9 cellular contexts compared by ENCODE assay signal in the genomic region with DNA sequence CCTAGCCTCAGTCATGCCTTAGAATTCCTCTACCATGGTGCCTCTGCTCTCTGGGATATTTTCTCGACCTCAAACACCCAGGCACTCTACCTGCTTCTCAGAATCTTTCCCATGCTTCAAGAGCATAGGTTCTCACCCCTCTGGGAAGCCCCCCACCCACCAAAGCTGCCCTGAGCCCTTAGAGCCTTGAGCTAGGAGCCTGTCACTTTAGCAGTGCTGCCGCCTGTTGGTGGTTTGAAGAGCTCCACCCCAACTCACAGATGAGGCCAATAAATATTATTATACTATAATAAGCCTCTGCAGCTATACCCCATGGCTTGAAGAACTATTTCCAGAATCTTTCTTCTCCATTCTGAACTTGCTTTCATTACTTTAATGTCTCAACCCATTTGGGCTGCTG.
DNase-seq lines count a peak whose midpoint lies in the region; ATAC-seq and TF ChIP-seq lines count a peak whose summit lies in the region.
"Had no signal": no experiment of that assay in that cellular context is flagged by ENCODE, and none has a peak within 500 bp of the region (broad histone marks: within the 10 kb centered on the region; RNA-seq: fewer than 3 reads in every experiment).

No MANE protein-coding gene starts in this region.

- no TSS peak for BruUV-seq in PC-9 (replicated peaks; lab: Mats Ljungman, UMichigan)

- H3K4me2 ChIP-seq in PC-9: no peak overlapping the region

- intact Hi-C loops in heart right ventricle (cut with DNase I): loop anchor here in 3 of 10 donors (2.0 to 10.0 kb wide), 3 partner anchors 53 to 105 kb away; no protein-coding TSS in a partner anchor
- intact Hi-C loops in Right ventricle myocardium inferior (cut with DNase I): no loop called here
- intact Hi-C loops in PC-9 (cut with micrococcal nuclease; ENCODE audit: unreplicated experiment): no loop called here
- intact Hi-C loops in esophagus muscularis mucosa (cut with DNase I): no loop called here

- DNase-seq in heart right ventricle (no peak), Right ventricle myocardium inferior (ENCODE audit: missing footprints) (no peak), PC-9 (no peak), esophagus muscularis mucosa (ENCODE audit: extremely low spot score) (peak; percentile 31), germinal center (ENCODE audit: low spot score) (no peak)

- H3K27me3 ChIP-seq in heart right ventricle (peaks cover 0 to 78% (median 0%) of the 10 kb centered on the region in 7 donors), PC-9 (ENCODE audit: insufficient read depth, low read depth) (peaks cover 4% of the 10 kb centered on the region), esophagus muscularis mucosa (no peaks in the 10 kb centered on the region)

- POLR2A ChIA-PET in PC-9 (lab: Charles Lee; ENCODE audit: unreplicated experiment): no interaction called here

- H3K9me3 Mint-ChIP-seq in stimulated activated memory B cell treated with anti-CD40 and anti-IgM and Interleukin-4, amounts not matched to agents 10 μg/mL and 1 μg/mL and 100 μg/mL, for 72 hours: no peaks in the 10 kb centered on the region

- H3K9me2 ChIP-seq in PC-9 (ENCODE audit: insufficient read depth): no peaks in the 10 kb centered on the region

- CTCF ChIA-PET in PC-9 (lab: Charles Lee): interaction anchor here (0.6 kb wide), 1 partner anchor 597 kb away, joined by 4 read pairs; no protein-coding TSS in a partner anchor

- ATAC-seq in heart right ventricle (no peak), Right ventricle myocardium inferior (no peak), GM18868 (IDR thresholded peaks at IDR 0.05; ENCODE audit: unreplicated experiment) (no peak), GM18505 (IDR thresholded peaks at IDR 0.05; ENCODE audit: unreplicated experiment) (no peak)
- no peak for ATAC-seq in stimulated activated memory B cell treated with anti-CD40 and anti-IgM and Interleukin-4, amounts not matched to agents 10 μg/mL and 1 μg/mL and 100 μg/mL, for 72 hours

- H3K36me3 ChIP-seq in heart right ventricle (no peaks in the 10 kb centered on the region), PC-9 (ENCODE audit: low read depth) (no peaks in the 10 kb centered on the region), esophagus muscularis mucosa (no peaks in the 10 kb centered on the region)

- no peak overlapping the region for H3K4me3 Mint-ChIP-seq in stimulated activated memory B cell treated with anti-CD40 and anti-IgM and Interleukin-4, amounts not matched to agents 10 μg/mL and 1 μg/mL and 100 μg/mL, for 72 hours

- H3K9me3 ChIP-seq in heart right ventricle (no peaks in the 10 kb centered on the region), PC-9 (ENCODE audit: insufficient read depth, low read depth) (no peaks in the 10 kb centered on the region), esophagus muscularis mucosa (no peaks in the 10 kb centered on the region)

- 66 to 80% methylated on average over 2 of the region's 2 CpGs for WGBS in heart right ventricle, 2 donors
- 35% methylated on average over 2 of the region's 2 CpGs for WGBS in esophagus muscularis mucosa

- no peak for TF ChIP-seq POLR2A in esophagus muscularis mucosa (IDR thresholded peaks at IDR 0.05; ENCODE audit: low read depth)
- TF ChIP-seq POLR2A in GM18505 (IDR thresholded peaks at IDR 0.05; ENCODE audit: borderline replicate concordance, extremely low read depth, insufficient read depth, insufficient read length): no peak

- H3K4me3 ChIP-seq in heart right ventricle (no peak overlapping the region), PC-9 (no peak overlapping the region), esophagus muscularis mucosa (no peak overlapping the region)

- H3K4me1 Mint-ChIP-seq in stimulated activated memory B cell treated with anti-CD40 and anti-IgM and Interleukin-4, amounts not matched to agents 10 μg/mL and 1 μg/mL and 100 μg/mL, for 72 hours: peaks cover 20% of the 10 kb centered on the region

- H3F3A ChIP-seq in PC-9 (ENCODE audit: insufficient read depth, low read depth): no peaks in the 10 kb centered on the region

- TF ChIP-seq EP300 in esophagus muscularis mucosa (IDR thresholded peaks at IDR 0.05): no peak

- H4K20me1 ChIP-seq in PC-9 (ENCODE audit: insufficient read depth): no peaks in the 10 kb centered on the region

- peak overlapping the region; percentile 64 for H3K27ac Mint-ChIP-seq in stimulated activated memory B cell treated with anti-CD40 and anti-IgM and Interleukin-4, amounts not matched to agents 10 μg/mL and 1 μg/mL and 100 μg/mL, for 72 hours

- H3K4me1 ChIP-seq in heart right ventricle (peaks cover 0 to 24% (median 6%) of the 10 kb centered on the region in 9 donors), PC-9 (replicated peaks; ENCODE audit: insufficient read depth) (no peaks in the 10 kb centered on the region; the same call in 1 of the 2 replicates), esophagus muscularis mucosa (peaks cover 7 to 43% (median 36%) of the 10 kb centered on the region in 4 donors)

- H3K27ac ChIP-seq in heart right ventricle (no peak overlapping the region), PC-9 (no peak overlapping the region), esophagus muscularis mucosa (replicated peaks in 1 of 4) (peak overlapping the region in 3 of 4 donors; percentile 50 to 74 (median 72))
- H3K27ac ChIP-seq: HL-60 had no signal

- H2AFZ ChIP-seq in PC-9: no peak overlapping the region

- peaks cover 16% of the 10 kb centered on the region for H3K27me3 Mint-ChIP-seq in stimulated activated memory B cell treated with anti-CD40 and anti-IgM and Interleukin-4, amounts not matched to agents 10 μg/mL and 1 μg/mL and 100 μg/mL, for 72 hours

- peak in 7 of 9 donors; percentile 19 to 44 (median 25) for TF ChIP-seq CTCF in heart right ventricle (IDR thresholded peaks at IDR 0.05)
- TF ChIP-seq CTCF in PC-9 (conservative IDR thresholded peaks at IDR 0.05): peak; percentile 56
- TF ChIP-seq CTCF in esophagus muscularis mucosa (IDR thresholded peaks at IDR 0.05): peak in 2 of 3 experiments; percentile 12 to 35

- no peaks in the 10 kb centered on the region for H3K79me2 ChIP-seq in PC-9 (ENCODE audit: low read depth)

- no peaks in the 10 kb centered on the region for H3K36me3 Mint-ChIP-seq in stimulated activated memory B cell treated with anti-CD40 and anti-IgM and Interleukin-4, amounts not matched to agents 10 μg/mL and 1 μg/mL and 100 μg/mL, for 72 hours

Comparison
In these comparisons a context has a peak if more than half of its experiments do, and no peak if none do; other contexts are left out.
1. H3K27ac ChIP-seq: peak in esophagus muscularis mucosa (3 of 4); none in heart right ventricle (0 of 10) and PC-9 (single experiment).
2. Peak in every context shown above with its lines, with median percentiles within 50 percentile points of each other: CTCF ChIP-seq.